ENCODE assay signal across 23 cellular contexts in genomic region chr13:38667526-38668094, GRCh38. TPM values are rescaled to one million over a fixed set of nuclear protein-coding genes. Genes with fewer than 3 reads are reported as not detected.
DNase-seq lines count a peak whose midpoint lies in the region; ATAC-seq and TF ChIP-seq lines count a peak whose summit lies in the region.
"Had no signal": no experiment of that assay in that cellular context is flagged by ENCODE, and none has a peak within 500 bp of the region (broad histone marks: within the 10 kb centered on the region; RNA-seq: fewer than 3 reads in every experiment).

No MANE protein-coding gene starts in this region.

- no peaks in the 10 kb centered on the region for H3K79me1 ChIP-seq in neuronal stem cell (ENCODE audit: low read depth, low read length)

- 100% methylated on average over 1 of the region's 6 CpGs; no CpG with 5 or more reads in 1 of the 2 donors for WGBS in neuronal stem cell (ENCODE audit: extremely low coverage in 2 of 2, insufficient read length in 2 of 2, insufficient replicate concordance in 1 of 2), 2 donors

- H3K18ac ChIP-seq in neuronal stem cell (ENCODE audit: low read length): peak overlapping the region; percentile 40

- H3K4ac ChIP-seq in neuronal stem cell (ENCODE audit: low read length): no peak overlapping the region

- no peak overlapping the region for H4K91ac ChIP-seq in neuronal stem cell (ENCODE audit: low read depth, low read length, poor library complexity)

- peaks cover 6% of the 10 kb centered on the region for H3K27me3 Mint-ChIP-seq in T-helper 17 cell

- H3K27ac Mint-ChIP-seq in T-helper 17 cell: no peak overlapping the region
- H3K27ac Mint-ChIP-seq: CD14-positive monocyte; CD4-positive, alpha-beta T cell; CD8-positive, alpha-beta memory T cell had no signal

- H3K4me1 Mint-ChIP-seq in T-helper 17 cell: no peaks in the 10 kb centered on the region
- H3K4me1 Mint-ChIP-seq: CD14-positive monocyte; CD8-positive, alpha-beta memory T cell had no signal

- H2BK12ac ChIP-seq in neuronal stem cell (ENCODE audit: low read length): no peak overlapping the region

- peaks cover 0 to 2% of the 10 kb centered on the region in 2 donors for H3K4me1 ChIP-seq in neuronal stem cell (ENCODE audit: control insufficient read depth in 2 of 2, insufficient read depth in 1 of 2, low read depth in 1 of 2, low read length in 2 of 2)
- H3K4me1 ChIP-seq in vagina: no peaks in the 10 kb centered on the region
- H3K4me1 ChIP-seq: BE2C; BLaER1 treated with 17β-estradiol and CSF1 and Interleukin-3, amounts not matched to agents 10 nM and 100 nM had no signal

- no peak overlapping the region for H2AFZ ChIP-seq in neuronal stem cell (ENCODE audit: low read length)

- no peaks in the 10 kb centered on the region for H3K36me3 Mint-ChIP-seq in T-helper 17 cell (ENCODE audit: low read depth)
- H3K36me3 Mint-ChIP-seq: CD14-positive monocyte; CD8-positive, alpha-beta memory T cell had no signal

- TF ChIP-seq POLR2A in vagina (IDR thresholded peaks at IDR 0.05): no peak

- H3K14ac ChIP-seq in neuronal stem cell (ENCODE audit: low read length): no peak overlapping the region

- H2BK120ac ChIP-seq in neuronal stem cell (ENCODE audit: low read depth, low read length): no peak overlapping the region

- H2AK5ac ChIP-seq in neuronal stem cell (ENCODE audit: low read depth, low read length): no peak overlapping the region

- H3K9me3 ChIP-seq in neuronal stem cell (replicated peaks in 1 of 2; ENCODE audit: control insufficient read depth in 2 of 2, insufficient read depth in 1 of 2, low read depth in 1 of 2, low read length in 2 of 2) (no peaks in the 10 kb centered on the region), vagina (no peaks in the 10 kb centered on the region), T-helper 17 cell (ENCODE audit: control insufficient read depth, low read length, poor library complexity, severe bottlenecking) (no peaks in the 10 kb centered on the region)
- H3K9me3 ChIP-seq: BE2C; BLaER1 treated with 17β-estradiol and CSF1 and Interleukin-3, amounts not matched to agents 10 nM and 100 nM had no signal

- H3K9ac ChIP-seq in neuronal stem cell (ENCODE audit: low read depth, low read length, poor library complexity): no peak overlapping the region
- H3K9ac ChIP-seq: BLaER1 treated with 17β-estradiol and CSF1 and Interleukin-3, amounts not matched to agents 10 nM and 100 nM had no signal

- H3K4me3 Mint-ChIP-seq in T-helper 17 cell: no peak overlapping the region
- H3K4me3 Mint-ChIP-seq: CD14-positive monocyte; CD4-positive, alpha-beta T cell; CD8-positive, alpha-beta memory T cell had no signal

- no peaks in the 10 kb centered on the region for H3K27me3 ChIP-seq in neuronal stem cell (ENCODE audit: control insufficient read depth in 3 of 3, insufficient read depth in 3 of 3, low read depth in 1 of 3, low read length in 3 of 3)
- no peaks in the 10 kb centered on the region for H3K27me3 ChIP-seq in vagina
- H3K27me3 ChIP-seq: BE2C; BLaER1 treated with 17β-estradiol and CSF1 and Interleukin-3, amounts not matched to agents 10 nM and 100 nM had no signal

- no peak overlapping the region for H3K4me3 ChIP-seq in neuronal stem cell (ENCODE audit: low read length in 2 of 2)
- no peak overlapping the region for H3K4me3 ChIP-seq in vagina
- H3K4me3 ChIP-seq: BLaER1 treated with 17β-estradiol and CSF1 and Interleukin-3, amounts not matched to agents 10 nM and 100 nM; GM12878 had no signal

- intact Hi-C loops in vagina (cut with DNase I): no loop called here

- no peak for TF ChIP-seq CTCF in vagina (IDR thresholded peaks at IDR 0.05)

- ATAC-seq in T-helper 17 cell: no peak
- no peak for ATAC-seq in HG03442 (IDR thresholded peaks at IDR 0.05; ENCODE audit: unreplicated experiment)
- ATAC-seq: GM12878 had no signal

- no peak overlapping the region for H3K27ac ChIP-seq in neuronal stem cell (replicated peaks; ENCODE audit: low read length)
- no peak overlapping the region for H3K27ac ChIP-seq in vagina
- H3K27ac ChIP-seq: 22Rv1; BLaER1 treated with 17β-estradiol and CSF1 and Interleukin-3, amounts not matched to agents 10 nM and 100 nM had no signal

- no peak overlapping the region for H4K8ac ChIP-seq in neuronal stem cell (ENCODE audit: low read depth, low read length)

- H2BK15ac ChIP-seq in neuronal stem cell (ENCODE audit: low read length): no peak overlapping the region

- H2BK5ac ChIP-seq in neuronal stem cell (ENCODE audit: low read length): no peak overlapping the region

- peak; percentile 6 to 61 for DNase-seq in NCI-H524 (lab: John Stamatoyannopoulos, UW)
- DNase-seq in NCI-H524 treated with DMSO at 0.1 percent for 48 hours (lab: John Stamatoyannopoulos, UW): no peak
- peak; percentile 14 for DNase-seq in iris pigment epithelial cell (ENCODE audit: low read depth)
- no peak for DNase-seq in neuronal stem cell (ENCODE audit: low spot score)
- DNase-seq in vagina (ENCODE audit: extremely low spot score in 2 of 2): no peak
- DNase-seq in T-helper 17 cell: no peak
- DNase-seq in stimulated activated CD4-positive, alpha-beta T cell treated with anti-CD3 and anti-CD28 coated beads, Interleukin-4, amount 100 ng/mL, for 1 hour: no peak
- DNase-seq: ACHN; AML-193; BE2C; CD4-positive, alpha-beta T cell; CD8-positive, alpha-beta memory T cell; DMS 273 treated with DMSO at 0.1 percent for 48 hours; DMS79; EL; GDM1; GOT3; HCEC 1CT had no signal

- no peak overlapping the region for H3K23ac ChIP-seq in neuronal stem cell (ENCODE audit: low read depth, low read length, poor library complexity)

- H3K36me3 ChIP-seq in neuronal stem cell (replicated peaks in 1 of 2; ENCODE audit: control insufficient read depth in 2 of 2, insufficient read depth in 2 of 2, low read length in 2 of 2) (no peaks in the 10 kb centered on the region), vagina (no peaks in the 10 kb centered on the region)
- H3K36me3 ChIP-seq: BE2C; BLaER1 treated with 17β-estradiol and CSF1 and Interleukin-3, amounts not matched to agents 10 nM and 100 nM had no signal

- H3K4me2 ChIP-seq in neuronal stem cell (ENCODE audit: insufficient read depth, low read length, poor library complexity, severe bottlenecking): no peak overlapping the region
- H3K4me2 ChIP-seq: BLaER1 treated with 17β-estradiol and CSF1 and Interleukin-3, amounts not matched to agents 10 nM and 100 nM had no signal

RNA-seq across cellular contexts. Expression of gene FREM2, which starts 19.3 kb away (rescaled TPM):
- 3.8 TPM for polyA plus RNA-seq in neuronal stem cell (2013, experiment 1 of 2)
- 3.6 TPM for polyA plus RNA-seq in neuronal stem cell (2013, experiment 2 of 2)
- total RNA-seq in vagina (0.98 TPM), T-helper 17 cell (not detected)
- total RNA-seq: CD4-positive, alpha-beta T cell; CD8-positive, alpha-beta memory T cell had no signal
- polyA plus RNA-seq: CD14-positive monocyte; CD8-positive, alpha-beta memory T cell had no signal

Comparison
In these comparisons a context has a peak if more than half of its experiments do, and no peak if none do; other contexts are left out.
1. DNase-seq: peak in NCI-H524 (2 of 2) and iris pigment epithelial cell (single experiment); none in NCI-H524 treated with DMSO at 0.1 percent for 48 hours (single experiment), neuronal stem cell (single experiment), vagina (0 of 2), T-helper 17 cell (0 of 3) and stimulated activated CD4-positive, alpha-beta T cell treated with anti-CD3 and anti-CD28 coated beads, Interleukin-4, amount 100 ng/mL, for 1 hour (single experiment).